In the genomic region with DNA sequence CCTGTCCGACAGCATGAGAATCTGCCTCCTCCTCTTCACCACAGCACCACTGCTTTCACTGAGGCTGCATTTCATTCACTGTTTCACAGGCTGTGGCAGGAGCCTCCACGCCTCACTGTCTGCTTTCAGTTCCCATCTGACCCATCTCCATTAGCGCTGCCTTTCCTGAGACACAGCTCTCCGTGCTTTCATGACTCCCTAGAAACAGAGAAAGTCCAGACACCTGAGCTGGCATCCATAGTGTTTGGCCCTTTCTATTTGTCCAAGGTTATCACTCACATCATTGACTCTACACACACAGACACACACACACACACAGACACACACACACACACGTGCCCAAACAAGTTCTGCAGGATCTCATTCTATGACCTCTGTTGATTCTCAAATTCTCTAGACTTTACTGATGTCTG, we compare ENCODE assay signal across 1 cellular context.
TF ChIP-seq lines count a peak whose summit lies in the region.

No MANE protein-coding gene starts in this region.

TF ChIP-seq in GM23338, 12 proteins besides CTCF, POLR2A, EP300 and RAD21 (continued from another document):
- TF ChIP-seq, protein P1, sequence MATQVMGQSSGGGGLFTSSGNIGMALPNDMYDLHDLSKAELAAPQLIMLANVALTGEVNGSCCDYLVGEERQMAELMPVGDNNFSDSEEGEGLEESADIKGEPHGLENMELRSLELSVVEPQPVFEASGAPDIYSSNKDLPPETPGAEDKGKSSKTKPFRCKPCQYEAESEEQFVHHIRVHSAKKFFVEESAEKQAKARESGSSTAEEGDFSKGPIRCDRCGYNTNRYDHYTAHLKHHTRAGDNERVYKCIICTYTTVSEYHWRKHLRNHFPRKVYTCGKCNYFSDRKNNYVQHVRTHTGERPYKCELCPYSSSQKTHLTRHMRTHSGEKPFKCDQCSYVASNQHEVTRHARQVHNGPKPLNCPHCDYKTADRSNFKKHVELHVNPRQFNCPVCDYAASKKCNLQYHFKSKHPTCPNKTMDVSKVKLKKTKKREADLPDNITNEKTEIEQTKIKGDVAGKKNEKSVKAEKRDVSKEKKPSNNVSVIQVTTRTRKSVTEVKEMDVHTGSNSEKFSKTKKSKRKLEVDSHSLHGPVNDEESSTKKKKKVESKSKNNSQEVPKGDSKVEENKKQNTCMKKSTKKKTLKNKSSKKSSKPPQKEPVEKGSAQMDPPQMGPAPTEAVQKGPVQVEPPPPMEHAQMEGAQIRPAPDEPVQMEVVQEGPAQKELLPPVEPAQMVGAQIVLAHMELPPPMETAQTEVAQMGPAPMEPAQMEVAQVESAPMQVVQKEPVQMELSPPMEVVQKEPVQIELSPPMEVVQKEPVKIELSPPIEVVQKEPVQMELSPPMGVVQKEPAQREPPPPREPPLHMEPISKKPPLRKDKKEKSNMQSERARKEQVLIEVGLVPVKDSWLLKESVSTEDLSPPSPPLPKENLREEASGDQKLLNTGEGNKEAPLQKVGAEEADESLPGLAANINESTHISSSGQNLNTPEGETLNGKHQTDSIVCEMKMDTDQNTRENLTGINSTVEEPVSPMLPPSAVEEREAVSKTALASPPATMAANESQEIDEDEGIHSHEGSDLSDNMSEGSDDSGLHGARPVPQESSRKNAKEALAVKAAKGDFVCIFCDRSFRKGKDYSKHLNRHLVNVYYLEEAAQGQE (IDR thresholded peaks at IDR 0.05; ENCODE audit: unreplicated experiment) = no peak
- TF ChIP-seq, protein P2, sequence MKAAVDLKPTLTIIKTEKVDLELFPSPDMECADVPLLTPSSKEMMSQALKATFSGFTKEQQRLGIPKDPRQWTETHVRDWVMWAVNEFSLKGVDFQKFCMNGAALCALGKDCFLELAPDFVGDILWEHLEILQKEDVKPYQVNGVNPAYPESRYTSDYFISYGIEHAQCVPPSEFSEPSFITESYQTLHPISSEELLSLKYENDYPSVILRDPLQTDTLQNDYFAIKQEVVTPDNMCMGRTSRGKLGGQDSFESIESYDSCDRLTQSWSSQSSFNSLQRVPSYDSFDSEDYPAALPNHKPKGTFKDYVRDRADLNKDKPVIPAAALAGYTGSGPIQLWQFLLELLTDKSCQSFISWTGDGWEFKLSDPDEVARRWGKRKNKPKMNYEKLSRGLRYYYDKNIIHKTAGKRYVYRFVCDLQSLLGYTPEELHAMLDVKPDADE (IDR thresholded peaks at IDR 0.05) = no peak
- no peak for TF ChIP-seq EZH2 (IDR thresholded peaks at IDR 0.05; ENCODE audit: low read depth, unreplicated experiment)
- no peak for TF ChIP-seq POLR2AphosphoS5 (IDR thresholded peaks at IDR 0.05; ENCODE audit: low read depth)
- TF ChIP-seq ZNF114 (CRISPR knock-in tag; IDR thresholded peaks at IDR 0.05) = no peak
- no peak for TF ChIP-seq CREB1 (CRISPR knock-in tag; IDR thresholded peaks at IDR 0.05; ENCODE audit: low read depth)
- TF ChIP-seq, protein P3, sequence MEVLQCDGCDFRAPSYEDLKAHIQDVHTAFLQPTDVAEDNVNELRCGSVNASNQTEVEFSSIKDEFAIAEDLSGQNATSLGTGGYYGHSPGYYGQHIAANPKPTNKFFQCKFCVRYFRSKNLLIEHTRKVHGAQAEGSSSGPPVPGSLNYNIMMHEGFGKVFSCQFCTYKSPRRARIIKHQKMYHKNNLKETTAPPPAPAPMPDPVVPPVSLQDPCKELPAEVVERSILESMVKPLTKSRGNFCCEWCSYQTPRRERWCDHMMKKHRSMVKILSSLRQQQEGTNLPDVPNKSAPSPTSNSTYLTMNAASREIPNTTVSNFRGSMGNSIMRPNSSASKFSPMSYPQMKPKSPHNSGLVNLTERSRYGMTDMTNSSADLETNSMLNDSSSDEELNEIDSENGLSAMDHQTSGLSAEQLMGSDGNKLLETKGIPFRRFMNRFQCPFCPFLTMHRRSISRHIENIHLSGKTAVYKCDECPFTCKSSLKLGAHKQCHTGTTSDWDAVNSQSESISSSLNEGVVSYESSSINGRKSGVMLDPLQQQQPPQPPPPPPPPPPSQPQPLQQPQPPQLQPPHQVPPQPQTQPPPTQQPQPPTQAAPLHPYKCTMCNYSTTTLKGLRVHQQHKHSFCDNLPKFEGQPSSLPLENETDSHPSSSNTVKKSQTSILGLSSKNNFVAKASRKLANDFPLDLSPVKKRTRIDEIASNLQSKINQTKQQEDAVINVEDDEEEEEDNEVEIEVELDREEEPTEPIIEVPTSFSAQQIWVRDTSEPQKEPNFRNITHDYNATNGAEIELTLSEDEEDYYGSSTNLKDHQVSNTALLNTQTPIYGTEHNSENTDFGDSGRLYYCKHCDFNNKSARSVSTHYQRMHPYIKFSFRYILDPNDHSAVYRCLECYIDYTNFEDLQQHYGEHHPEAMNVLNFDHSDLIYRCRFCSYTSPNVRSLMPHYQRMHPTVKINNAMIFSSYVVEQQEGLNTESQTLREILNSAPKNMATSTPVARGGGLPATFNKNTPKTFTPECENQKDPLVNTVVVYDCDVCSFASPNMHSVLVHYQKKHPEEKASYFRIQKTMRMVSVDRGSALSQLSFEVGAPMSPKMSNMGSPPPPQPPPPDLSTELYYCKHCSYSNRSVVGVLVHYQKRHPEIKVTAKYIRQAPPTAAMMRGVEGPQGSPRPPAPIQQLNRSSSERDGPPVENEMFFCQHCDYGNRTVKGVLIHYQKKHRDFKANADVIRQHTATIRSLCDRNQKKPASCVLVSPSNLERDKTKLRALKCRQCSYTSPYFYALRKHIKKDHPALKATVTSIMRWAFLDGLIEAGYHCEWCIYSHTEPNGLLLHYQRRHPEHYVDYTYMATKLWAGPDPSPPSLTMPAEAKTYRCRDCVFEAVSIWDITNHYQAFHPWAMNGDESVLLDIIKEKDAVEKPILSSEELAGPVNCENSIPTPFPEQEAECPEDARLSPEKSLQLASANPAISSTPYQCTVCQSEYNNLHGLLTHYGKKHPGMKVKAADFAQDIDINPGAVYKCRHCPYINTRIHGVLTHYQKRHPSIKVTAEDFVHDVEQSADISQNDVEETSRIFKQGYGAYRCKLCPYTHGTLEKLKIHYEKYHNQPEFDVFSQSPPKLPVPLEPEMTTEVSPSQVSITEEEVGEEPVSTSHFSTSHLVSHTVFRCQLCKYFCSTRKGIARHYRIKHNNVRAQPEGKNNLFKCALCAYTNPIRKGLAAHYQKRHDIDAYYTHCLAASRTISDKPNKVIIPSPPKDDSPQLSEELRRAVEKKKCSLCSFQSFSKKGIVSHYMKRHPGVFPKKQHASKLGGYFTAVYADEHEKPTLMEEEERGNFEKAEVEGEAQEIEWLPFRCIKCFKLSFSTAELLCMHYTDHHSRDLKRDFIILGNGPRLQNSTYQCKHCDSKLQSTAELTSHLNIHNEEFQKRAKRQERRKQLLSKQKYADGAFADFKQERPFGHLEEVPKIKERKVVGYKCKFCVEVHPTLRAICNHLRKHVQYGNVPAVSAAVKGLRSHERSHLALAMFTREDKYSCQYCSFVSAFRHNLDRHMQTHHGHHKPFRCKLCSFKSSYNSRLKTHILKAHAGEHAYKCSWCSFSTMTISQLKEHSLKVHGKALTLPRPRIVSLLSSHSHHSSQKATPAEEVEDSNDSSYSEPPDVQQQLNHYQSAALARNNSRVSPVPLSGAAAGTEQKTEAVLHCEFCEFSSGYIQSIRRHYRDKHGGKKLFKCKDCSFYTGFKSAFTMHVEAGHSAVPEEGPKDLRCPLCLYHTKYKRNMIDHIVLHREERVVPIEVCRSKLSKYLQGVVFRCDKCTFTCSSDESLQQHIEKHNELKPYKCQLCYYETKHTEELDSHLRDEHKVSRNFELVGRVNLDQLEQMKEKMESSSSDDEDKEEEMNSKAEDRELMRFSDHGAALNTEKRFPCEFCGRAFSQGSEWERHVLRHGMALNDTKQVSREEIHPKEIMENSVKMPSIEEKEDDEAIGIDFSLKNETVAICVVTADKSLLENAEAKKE (CRISPR knock-in tag; IDR thresholded peaks at IDR 0.05) = no peak
- no peak for TF ChIP-seq STAT1 (IDR thresholded peaks at IDR 0.05; ENCODE audit: unreplicated experiment)
- no peak for TF ChIP-seq ZNF331 (CRISPR knock-in tag; IDR thresholded peaks at IDR 0.05; ENCODE audit: low read depth)
- no peak for TF ChIP-seq EZH2phosphoT487 (IDR thresholded peaks at IDR 0.05; ENCODE audit: unreplicated experiment)
- TF ChIP-seq NANOG (IDR thresholded peaks at IDR 0.05; ENCODE audit: borderline replicate concordance) = no peak
